In the genomic region with DNA sequence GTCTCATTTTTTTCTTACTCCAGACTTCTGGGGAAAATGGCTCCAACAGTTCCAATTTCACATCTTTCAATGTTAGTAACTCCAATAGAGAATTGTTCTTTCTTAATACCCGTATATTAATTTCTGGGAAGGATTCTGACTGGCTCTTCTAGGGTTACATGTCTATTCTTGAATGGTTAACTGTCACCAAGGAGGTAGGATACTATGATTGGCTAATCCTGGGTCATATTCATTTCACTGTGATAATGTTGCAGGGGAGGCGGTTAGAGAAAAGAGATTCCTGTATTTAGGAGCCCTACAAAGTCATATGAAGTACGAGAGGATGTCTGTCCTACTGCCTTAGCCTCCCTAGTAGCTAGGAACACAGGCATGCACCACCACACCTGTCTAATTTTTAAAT, we compare ENCODE assay signal across 29 cellular contexts. TPM values are rescaled to one million over a fixed set of nuclear protein-coding genes. Genes with fewer than 3 reads are reported as not detected.
DNase-seq lines count a peak whose midpoint lies in the region; ATAC-seq, FAIRE-seq and TF ChIP-seq lines count a peak whose summit lies in the region.
"Had no signal": no experiment of that assay in that cellular context is flagged by ENCODE, and none has a peak within 500 bp of the region (broad histone marks: within the 10 kb centered on the region; RNA-seq: fewer than 3 reads in every experiment).

No MANE protein-coding gene starts in this region.

- H3K27me3 ChIP-seq in HCT116 (ENCODE audit: insufficient read depth, low read length), result no peaks in the 10 kb centered on the region
- no peaks in the 10 kb centered on the region for H3K27me3 ChIP-seq in K562 (ENCODE audit: control insufficient read depth in 2 of 2, insufficient read depth in 2 of 2, low read length in 2 of 2)
- no peaks in the 10 kb centered on the region for H3K27me3 ChIP-seq in H9 (ENCODE audit: insufficient read depth, low read length)
- H3K27me3 ChIP-seq: BE2C, BLaER1 had no signal

- no peak overlapping the region for H3K18ac ChIP-seq in H9 (ENCODE audit: insufficient read length, low read depth, low read length)

- FAIRE-seq in H54 (lab: Jason Lieb, UNC) (peak; percentile 43), K562 (lab: Jason Lieb, UNC) (no peak)
- FAIRE-seq: A204.1, GM12878, GM12892, GM19239 had no signal

- H3K9me3 ChIP-seq in HCT116 (ENCODE audit: control insufficient read depth in 1 of 2, insufficient read depth in 1 of 2, low read depth in 1 of 2, low read length in 2 of 2), result no peaks in the 10 kb centered on the region
- H3K9me3 ChIP-seq in K562 (replicated peaks; ENCODE audit: control insufficient read depth, insufficient read depth, low read depth, low read length), result no peaks in the 10 kb centered on the region
- no peaks in the 10 kb centered on the region for H3K9me3 ChIP-seq in H9 (ENCODE audit: control insufficient read depth, low read depth, low read length)
- H3K9me3 ChIP-seq: BE2C, BLaER1 had no signal

- TF ChIP-seq CTCF in HCT116 (IDR thresholded peaks at IDR 0.05 in 2 of 3, conservative IDR thresholded peaks at IDR 0.05 in 1 of 3; ENCODE audit: borderline replicate concordance in 1 of 3, insufficient read depth in 1 of 3, low read depth in 2 of 3, low read length in 2 of 3) (no peak), K562 (IDR thresholded peaks at IDR 0.05 in 2 of 3, conservative IDR thresholded peaks at IDR 0.05 in 1 of 3; ENCODE audit: insufficient read depth in 2 of 3, low read depth in 1 of 3, low read length in 3 of 3) (no peak), H9 (conservative IDR thresholded peaks at IDR 0.05) (no peak)

- H3K4me3 Mint-ChIP-seq in memory B cell (no peak overlapping the region), H9 (no peak overlapping the region)
- H3K4me3 Mint-ChIP-seq: CD14-positive monocyte; CD4-positive, alpha-beta memory T cell; CD4-positive, CD25-positive, alpha-beta regulatory T cell; CD8-positive, alpha-beta memory T cell had no signal

- RAD21 ChIA-PET in HCT116 (lab: Charles Lee; ENCODE audit: low non-redundant PET in 1 of 2, low total read pairs in 2 of 2, uncharacterized antibody in 2 of 2, unreplicated experiment in 2 of 2), result no interaction called here

- H3K4ac ChIP-seq in H9 (ENCODE audit: low read depth, low read length), result no peak overlapping the region

- CTCF ChIA-PET in HCT116 (lab: Charles Lee), result no interaction called here
- CTCF ChIA-PET in K562 (lab: Yijun Ruan, JAX; ENCODE audit: low intra/inter-chr PET ratio), result interaction anchor here (0.5 kb wide), 1 partner anchor 36 kb away, joined by 3 read pairs; no protein-coding TSS in a partner anchor

- WGBS in K562 (ENCODE audit: insufficient coverage, low coverage, missing lambda C conversion rate), result 20% methylated on average over 3 of the region's 3 CpGs
- WGBS in H9 (ENCODE audit: extremely low coverage, insufficient read length, low lambda C conversion rate), result no CpG with 5 or more reads among the region's 3 CpGs

- H3K23me2 ChIP-seq in H9 (ENCODE audit: insufficient read length, low read depth, low read length, poor library complexity, severe bottlenecking), result no peaks in the 10 kb centered on the region

- intact Hi-C loops in HCT116 (cut with micrococcal nuclease), result no loop called here
- intact Hi-C loops in K562 (cut with micrococcal nuclease), result no loop called here

- ATAC-seq in HCT116 (no peak), K562 (no peak), memory B cell (ENCODE audit: low read depth) (no peak), esophagus mucosa (no peak)
- ATAC-seq: GM12878 had no signal

- no peak overlapping the region for H3K9ac ChIP-seq in HCT116 (ENCODE audit: low read length)
- H3K9ac ChIP-seq in K562 (ENCODE audit: insufficient read depth in 1 of 2, low read depth in 2 of 2, low read length in 2 of 2), result no peak overlapping the region
- H3K9ac ChIP-seq in H9 (ENCODE audit: extremely low read depth, insufficient read length, low read length), result no peak overlapping the region
- H3K9ac ChIP-seq: BLaER1 had no signal

- no peak overlapping the region for H2BK12ac ChIP-seq in H9 (ENCODE audit: insufficient read length, low read depth, low read length)

- H3K4me3 ChIP-seq in HCT116 (replicated peaks in 1 of 2; ENCODE audit: low read depth in 1 of 2, low read length in 2 of 2) (no peak overlapping the region), K562 (no peak overlapping the region)
- H3K4me3 ChIP-seq: BLaER1, GM12878 had no signal

- H3K9me2 ChIP-seq in HCT116 (ENCODE audit: insufficient read depth), result no peaks in the 10 kb centered on the region

- H4K5ac ChIP-seq in H9 (ENCODE audit: insufficient read length, low read depth, low read length), result no peak overlapping the region

- BruUV-seq in HCT116 (replicated peaks; lab: Mats Ljungman, UMichigan) (no TSS peak), K562 (replicated peaks; lab: Mats Ljungman, UMichigan) (no TSS peak)

- H3K27ac ChIP-seq in HCT116 (ENCODE audit: low read depth, low read length), result no peak overlapping the region
- no peak overlapping the region for H3K27ac ChIP-seq in K562 (ENCODE audit: extremely low read depth, low read depth, low read length)
- H3K27ac ChIP-seq in H9 (ENCODE audit: insufficient read length, low read depth, low read length), result no peak overlapping the region
- H3K27ac ChIP-seq: BLaER1 had no signal

- no peak overlapping the region for H2BK20ac ChIP-seq in H9 (ENCODE audit: low read depth, low read length, poor library complexity, severe bottlenecking)

- H3K36me3 ChIP-seq in HCT116 (ENCODE audit: control insufficient read depth in 1 of 2, insufficient read depth in 2 of 2, low read length in 2 of 2) (no peaks in the 10 kb centered on the region), K562 (ENCODE audit: control insufficient read depth, insufficient read depth, low read length) (no peaks in the 10 kb centered on the region)
- H3K36me3 ChIP-seq: BE2C, BLaER1 had no signal

- no peak overlapping the region for H3K14ac ChIP-seq in H9 (ENCODE audit: insufficient read depth, low read length)

- H2AFZ ChIP-seq in HCT116 (ENCODE audit: low read depth, low read length, poor library complexity, severe bottlenecking), result peak overlapping the region; percentile 68
- H2AFZ ChIP-seq in K562 (ENCODE audit: low read depth, low read length), result peak overlapping the region; percentile 32
- no peak overlapping the region for H2AFZ ChIP-seq in H9 (ENCODE audit: low read length)

- no peak overlapping the region for H4K91ac ChIP-seq in H9 (ENCODE audit: insufficient read length, low read depth, low read length)

- no peaks in the 10 kb centered on the region for H3K79me1 ChIP-seq in H9 (ENCODE audit: insufficient read depth, low read depth, low read length, poor library complexity, severe bottlenecking)

- no peaks in the 10 kb centered on the region for H3K9me3 Mint-ChIP-seq in memory B cell
- no peaks in the 10 kb centered on the region for H3K9me3 Mint-ChIP-seq in H9
- H3K9me3 Mint-ChIP-seq: CD4-positive, alpha-beta memory T cell; CD8-positive, alpha-beta memory T cell had no signal

- no peak for TF ChIP-seq EP300 in K562 (IDR thresholded peaks at IDR 0.05; ENCODE audit: low read length)

- H2BK120ac ChIP-seq in H9 (ENCODE audit: low read depth, low read length, poor library complexity, severe bottlenecking), result no peak overlapping the region

- no peak overlapping the region for H3K23ac ChIP-seq in H9 (ENCODE audit: insufficient read length, low read depth, low read length)

- H2BK5ac ChIP-seq in H9 (ENCODE audit: insufficient read length, low read length), result no peak overlapping the region

- no peak overlapping the region for H3K4me2 ChIP-seq in HCT116 (ENCODE audit: low read length)
- H3K4me2 ChIP-seq in K562 (ENCODE audit: insufficient read depth, low read length), result no peak overlapping the region
- no peak overlapping the region for H3K4me2 ChIP-seq in H9 (ENCODE audit: insufficient read depth, insufficient read length, low read length)
- H3K4me2 ChIP-seq: BLaER1 had no signal

- POLR2A ChIA-PET in HCT116 (lab: Charles Lee), result interaction anchor here (1.0 kb wide), 1 partner anchor 15 kb away, joined by 4 read pairs; no protein-coding TSS in a partner anchor
- POLR2A ChIA-PET in K562 (lab: Yijun Ruan, JAX), result interaction anchor here (0.8 to 2.1 kb wide), 4 partner anchors 10 to 152 kb away, joined by 3 to 12 read pairs (median 4); no protein-coding TSS in a partner anchor

- no peak overlapping the region for H2BK15ac ChIP-seq in H9 (ENCODE audit: low read depth, low read length)

- H3K4me1 Mint-ChIP-seq in memory B cell, result peaks cover 26% of the 10 kb centered on the region
- peaks cover 17 to 18% of the 10 kb centered on the region in 2 experiments for H3K4me1 Mint-ChIP-seq in H9

- H3K36me3 Mint-ChIP-seq in memory B cell (no peaks in the 10 kb centered on the region), H9 (ENCODE audit: insufficient read depth in 1 of 3, low read depth in 3 of 3) (no peaks in the 10 kb centered on the region)
- H3K36me3 Mint-ChIP-seq: CD14-positive monocyte; CD4-positive, alpha-beta memory T cell; CD4-positive, CD25-positive, alpha-beta regulatory T cell; CD8-positive, alpha-beta memory T cell had no signal

- no peak overlapping the region for H4K8ac ChIP-seq in H9 (replicated peaks; ENCODE audit: insufficient read length, low read depth, low read length)

- in situ Hi-C loops in K562 (cut with MboI), result no loop called here

- H4K20me1 ChIP-seq in HCT116 (ENCODE audit: insufficient read depth) (no peaks in the 10 kb centered on the region), K562 (replicated peaks; ENCODE audit: control insufficient read depth, insufficient read depth, low read length) (no peaks in the 10 kb centered on the region), H9 (ENCODE audit: control insufficient read depth, insufficient read depth, insufficient read length) (no peaks in the 10 kb centered on the region)
- H4K20me1 ChIP-seq: BLaER1 had no signal

- TF ChIP-seq POLR2A in H54 (IDR thresholded peaks at IDR 0.05; ENCODE audit: low read depth, low read length) (no peak), HCT116 (IDR thresholded peaks at IDR 0.05; ENCODE audit: borderline replicate concordance, extremely low read depth, insufficient read depth, insufficient read length) (no peak), K562 (conservative IDR thresholded peaks at IDR 0.05) (no peak)

- TF ChIP-seq RAD21 in HCT116 (IDR thresholded peaks at IDR 0.05; ENCODE audit: low read depth), result no peak
- TF ChIP-seq RAD21 in K562 (CRISPR knock-in tag; conservative IDR thresholded peaks at IDR 0.05 in 1 of 2, IDR thresholded peaks at IDR 0.05 in 1 of 2), result no peak

- H2AK5ac ChIP-seq in H9 (ENCODE audit: insufficient read length, low read length), result no peak overlapping the region

- no peak for DNase-seq in H54 (ENCODE audit: insufficient read length, low spot score)
- DNase-seq in HCT116 (ENCODE audit: low read depth, low spot score), result no peak
- DNase-seq in K562 (ENCODE audit: extremely low read depth in 1 of 4, low spot score in 3 of 4), result no peak
- no peak for DNase-seq in memory B cell (ENCODE audit: low spot score in 2 of 2)
- DNase-seq in stimulated activated CD4-positive, alpha-beta T cell treated with anti-CD3 and anti-CD28 coated beads, Interleukin-2, amount 100 ng/mL, for 48 hours, result no peak
- no peak for DNase-seq in HuH-7.5 (ENCODE audit: low spot score)
- DNase-seq in H9, result no peak
- DNase-seq: 8988T; ACHN; BE2C; C1 segment of cervical spinal cord; CD4-positive, alpha-beta memory T cell; CD4-positive, CD25-positive, alpha-beta regulatory T cell; CD8-positive, alpha-beta memory T cell; COR-L47; DMS 273 treated with DMSO at 0.1 percent for 48 hours; DMS153; DMS53; DMS79; DND-41; EL; GDM1 had no signal

- no peak overlapping the region for H3K56ac ChIP-seq in H9 (ENCODE audit: insufficient read length, low read depth, low read length)

- H3K79me2 ChIP-seq in HCT116 (ENCODE audit: insufficient read depth, low read length) (no peaks in the 10 kb centered on the region), K562 (ENCODE audit: control insufficient read depth, insufficient read depth, low read length) (no peaks in the 10 kb centered on the region), H9 (ENCODE audit: insufficient read depth, low read length) (no peaks in the 10 kb centered on the region)

- H3K4me1 ChIP-seq in HCT116 (ENCODE audit: control insufficient read depth in 1 of 2, insufficient read depth in 2 of 2, low read length in 2 of 2) (peaks cover 4 to 17% of the 10 kb centered on the region in 2 experiments; a peak in 3 of 4 replicates), K562 (replicated peaks in 1 of 2; ENCODE audit: control insufficient read depth in 2 of 2, insufficient read depth in 2 of 2, low read length in 2 of 2) (peaks cover 0 to 18% of the 10 kb centered on the region in 2 experiments; a peak in 2 of 5 replicates), H9 (ENCODE audit: insufficient read depth, low read length) (peaks cover 5% of the 10 kb centered on the region; the same call in 1 of the 2 replicates)
- H3K4me1 ChIP-seq: BE2C had no signal

- no peak overlapping the region for H3T11ph ChIP-seq in H9 (ENCODE audit: low read length)

- no peaks in the 10 kb centered on the region for H3K27me3 Mint-ChIP-seq in memory B cell
- H3K27me3 Mint-ChIP-seq in H9 (ENCODE audit: low read depth), result no peaks in the 10 kb centered on the region
- H3K27me3 Mint-ChIP-seq: CD4-positive, alpha-beta memory T cell had no signal

- H3K27ac Mint-ChIP-seq in memory B cell (peak overlapping the region; percentile 77), H9 (no peak overlapping the region)
- H3K27ac Mint-ChIP-seq: CD14-positive monocyte; CD4-positive, CD25-positive, alpha-beta regulatory T cell; CD8-positive, alpha-beta memory T cell had no signal

- H3K9me1 ChIP-seq in K562 (ENCODE audit: control insufficient read depth, insufficient read depth, low read length), result no peaks in the 10 kb centered on the region

RNA-seq across cellular contexts. Expression of a gene that starts 16.1 kb away (rescaled TPM):
- total RNA-seq in HCT116 (2021; ENCODE audit: unreplicated experiment) (106 TPM), K562 (2014; rRNA removed) (72.0 and 77.3 TPM in 2 replicates), K562 (2014; rRNA removed; fragmentation: Illumina TruSeq; extraction: Trizol) (76.4 and 81.4 TPM in 2 replicates), K562 (2015; rRNA removed; fragmentation: Illumina TruSeq; extraction: Trizol) (84.3 and 87.0 TPM in 2 replicates), K562 (2021) (180 and 186 TPM in 2 replicates), esophagus mucosa (70.2 TPM), H9 (2021) (291 and 296 TPM in 2 replicates)
- polyA plus RNA-seq in HCT116 (2012), result 42.1 and 51.9 TPM in 2 replicates
- total RNA-seq in K562 (2011; cell fraction: chromatin; rRNA removed; ENCODE audit: low replicate concordance), result 187 and 268 TPM in 2 replicates
- total RNA-seq in K562 (2011; cell fraction: nucleolus; rRNA removed), result 123 and 137 TPM in 2 replicates
- 175 and 236 TPM in 2 replicates for total RNA-seq in K562 (2011; cell fraction: nucleoplasm; rRNA removed)
- polyA plus RNA-seq in K562 (2011; rRNA removed) (138 and 154 TPM in 2 replicates), K562 (2014; fragmentation: Illumina TruSeq; extraction: Trizol) (111 and 117 TPM in 2 replicates), K562 (2014; fragmentation: Nextera tagmentation; extraction: Ambion mirVana) (10 to 100 TPM; 29.8 to 53.6 TPM), K562 (2014; rRNA removed) (65.6 and 72.8 TPM in 2 replicates)
- 76.8 and 89.4 TPM in 2 replicates for polyA plus RNA-seq in K562 (2011; cell fraction: cytosol; rRNA removed)
- 176 and 196 TPM in 2 replicates for polyA plus RNA-seq in K562 (2011; cell fraction: nucleus; rRNA removed)
- polyA plus RNA-seq in K562 (2012), result 110 TPM in 2 replicates
- 163 and 186 TPM in 2 replicates for polyA minus RNA-seq in K562 (2011; rRNA and poly(A)+ RNA removed)
- 91.8 and 115 TPM in 2 replicates for polyA minus RNA-seq in K562 (2011; cell fraction: cytosol; rRNA and poly(A)+ RNA removed)
- polyA minus RNA-seq in K562 (2011; cell fraction: nucleus; rRNA and poly(A)+ RNA removed), result 133 and 174 TPM in 2 replicates
